ENCODE assay signal across 18 cellular contexts in genomic region chr15:31311735-31312134, GRCh38. TPM values are rescaled to one million over a fixed set of nuclear protein-coding genes. Genes with fewer than 3 reads are reported as not detected.
DNase-seq lines count a peak whose midpoint lies in the region; ATAC-seq lines count a peak whose summit lies in the region.
"Had no signal": no experiment of that assay in that cellular context is flagged by ENCODE, and none has a peak within 500 bp of the region (broad histone marks: within the 10 kb centered on the region; RNA-seq: fewer than 3 reads in every experiment).

No MANE protein-coding gene starts in this region.

- H3K79me1 ChIP-seq in neuronal stem cell (ENCODE audit: low read depth, low read length), result no peaks in the 10 kb centered on the region

- no peak overlapping the region for H3K9ac ChIP-seq in neuronal stem cell (ENCODE audit: low read depth, low read length, poor library complexity)

- no peak overlapping the region for H3K27ac Mint-ChIP-seq in activated naive CD4-positive, alpha-beta T cell treated with anti-CD3 and anti-CD28 coated beads for 36 hours
- no peak overlapping the region for H3K27ac Mint-ChIP-seq in activated naive CD4-positive, alpha-beta T cell treated with anti-CD3 and anti-CD28 coated beads, Interleukin-2, amount 10 ng/mL, durations not matched to agents 7 days and 5 days
- no peak overlapping the region for H3K27ac Mint-ChIP-seq in effector memory CD8-positive, alpha-beta T cell

- no peak overlapping the region for H4K8ac ChIP-seq in neuronal stem cell (ENCODE audit: low read depth, low read length)

- no peak overlapping the region for H3K4me2 ChIP-seq in neuronal stem cell (ENCODE audit: insufficient read depth, low read length, poor library complexity, severe bottlenecking)

- peak overlapping the region; percentile 62 for H3K18ac ChIP-seq in neuronal stem cell (ENCODE audit: low read length)

- no peak overlapping the region for H3K4me3 Mint-ChIP-seq in activated naive CD4-positive, alpha-beta T cell treated with anti-CD3 and anti-CD28 coated beads for 36 hours
- H3K4me3 Mint-ChIP-seq in activated naive CD4-positive, alpha-beta T cell treated with anti-CD3 and anti-CD28 coated beads, Interleukin-2, amount 10 ng/mL, durations not matched to agents 7 days and 5 days, result no peak overlapping the region
- no peak overlapping the region for H3K4me3 Mint-ChIP-seq in effector memory CD8-positive, alpha-beta T cell

- CTCF ChIA-PET in activated naive CD4-positive, alpha-beta T cell treated with anti-CD3 and anti-CD28 coated beads for 36 hours (lab: Charles Lee), result interaction anchor here (1.5 kb wide), 1 partner anchor 123 kb away, joined by 3 read pairs; no protein-coding TSS in a partner anchor
- CTCF ChIA-PET in activated naive CD4-positive, alpha-beta T cell treated with anti-CD3 and anti-CD28 coated beads, Interleukin-2, amount 10 ng/mL, durations not matched to agents 7 days and 5 days (lab: Charles Lee), result interaction anchor here (1.0 kb wide), 1 partner anchor 8 kb away, joined by 4 read pairs; no protein-coding TSS in a partner anchor

- peaks cover 25% of the 10 kb centered on the region for H3K4me1 Mint-ChIP-seq in activated naive CD4-positive, alpha-beta T cell treated with anti-CD3 and anti-CD28 coated beads for 36 hours (ENCODE audit: low read depth)
- peaks cover 38% of the 10 kb centered on the region for H3K4me1 Mint-ChIP-seq in activated naive CD4-positive, alpha-beta T cell treated with anti-CD3 and anti-CD28 coated beads, Interleukin-2, amount 10 ng/mL, durations not matched to agents 7 days and 5 days
- peaks cover 5 to 8% of the 10 kb centered on the region in 2 donors for H3K4me1 Mint-ChIP-seq in effector memory CD8-positive, alpha-beta T cell (ENCODE audit: low read depth in 2 of 2)

- no peaks in the 10 kb centered on the region for H3K9me3 Mint-ChIP-seq in activated naive CD4-positive, alpha-beta T cell treated with anti-CD3 and anti-CD28 coated beads for 36 hours
- peaks cover 11% of the 10 kb centered on the region for H3K9me3 Mint-ChIP-seq in activated naive CD4-positive, alpha-beta T cell treated with anti-CD3 and anti-CD28 coated beads, Interleukin-2, amount 10 ng/mL, durations not matched to agents 7 days and 5 days
- no peaks in the 10 kb centered on the region for H3K9me3 Mint-ChIP-seq in effector memory CD8-positive, alpha-beta T cell

- no peaks in the 10 kb centered on the region for H3K27me3 Mint-ChIP-seq in activated naive CD4-positive, alpha-beta T cell treated with anti-CD3 and anti-CD28 coated beads for 36 hours (ENCODE audit: low read depth)
- peaks cover 55% of the 10 kb centered on the region for H3K27me3 Mint-ChIP-seq in activated naive CD4-positive, alpha-beta T cell treated with anti-CD3 and anti-CD28 coated beads, Interleukin-2, amount 10 ng/mL, durations not matched to agents 7 days and 5 days
- H3K27me3 Mint-ChIP-seq in effector memory CD8-positive, alpha-beta T cell, result peaks cover 10 to 33% of the 10 kb centered on the region in 2 donors

- no peak overlapping the region for H2AFZ ChIP-seq in neuronal stem cell (ENCODE audit: low read length)

- WGBS in neuronal stem cell (ENCODE audit: extremely low coverage in 2 of 2, insufficient read length in 2 of 2, insufficient replicate concordance in 1 of 2), 2 donors, result no CpG with 5 or more reads among the region's 7 CpGs

- no peak overlapping the region for H3K4ac ChIP-seq in neuronal stem cell (ENCODE audit: low read length)

- no peak overlapping the region for H3K4me3 ChIP-seq in neuronal stem cell (ENCODE audit: low read length in 2 of 2)

- H3K4me1 ChIP-seq in neuronal stem cell (ENCODE audit: control insufficient read depth in 2 of 2, insufficient read depth in 1 of 2, low read depth in 1 of 2, low read length in 2 of 2), result peaks cover 18 to 26% of the 10 kb centered on the region in 2 donors

- peak overlapping the region; percentile 70 for H2BK15ac ChIP-seq in neuronal stem cell (ENCODE audit: low read length)

- H3K27ac ChIP-seq in neuronal stem cell (replicated peaks; ENCODE audit: low read length), result no peak overlapping the region
- H3K27ac ChIP-seq: C4-2B had no signal

- no peak for ATAC-seq in HG03571 (IDR thresholded peaks at IDR 0.05; ENCODE audit: unreplicated experiment)
- ATAC-seq in effector memory CD8-positive, alpha-beta T cell (replicated peaks), result no peak

- intact Hi-C loops in activated naive CD4-positive, alpha-beta T cell treated with anti-CD3 and anti-CD28 coated beads for 36 hours (cut with micrococcal nuclease), result no loop called here

- no peak overlapping the region for H2BK12ac ChIP-seq in neuronal stem cell (ENCODE audit: low read length)

- peak overlapping the region; percentile 14 for H3K14ac ChIP-seq in neuronal stem cell (ENCODE audit: low read length)

- no peak overlapping the region for H3K23ac ChIP-seq in neuronal stem cell (ENCODE audit: low read depth, low read length, poor library complexity)

- H3K27me3 ChIP-seq in neuronal stem cell (ENCODE audit: control insufficient read depth in 3 of 3, insufficient read depth in 3 of 3, low read depth in 1 of 3, low read length in 3 of 3), result peaks cover 0 to 6% (median 0%) of the 10 kb centered on the region in 3 experiments

- peak; percentile 3 for DNase-seq in activated naive CD4-positive, alpha-beta T cell treated with anti-CD3 and anti-CD28 coated beads for 36 hours
- no peak for DNase-seq in activated naive CD4-positive, alpha-beta T cell treated with anti-CD3 and anti-CD28 coated beads, Interleukin-2, amount 10 ng/mL, durations not matched to agents 7 days and 5 days
- DNase-seq in ecto neural progenitor cell (ENCODE audit: low spot score), result peak; percentile 39
- DNase-seq in neuronal stem cell (ENCODE audit: low spot score), result no peak
- DNase-seq in RPMI8226, result no peak
- no peak for DNase-seq in effector memory CD8-positive, alpha-beta T cell
- DNase-seq: AML-193; DMS79; GOT3; KG1; NCI-H1105 treated with DMSO at 0.1 percent for 48 hours; NCI-H1694 treated with DMSO at 0.1 percent for 48 hours; NCI-H510A; NCI-H748 treated with DMSO at 0.1 percent for 48 hours; NK-92 treated with Interleukin-12 subunit alpha and Interleukin-12 subunit beta, amount 100 ng/mL, for 24 hours; SIG-M5 had no signal

- peak overlapping the region; percentile 80 for H2AK5ac ChIP-seq in neuronal stem cell (ENCODE audit: low read depth, low read length)

- H2BK120ac ChIP-seq in neuronal stem cell (ENCODE audit: low read depth, low read length), result no peak overlapping the region

- H2BK5ac ChIP-seq in neuronal stem cell (ENCODE audit: low read length), result no peak overlapping the region

- no peak overlapping the region for H4K91ac ChIP-seq in neuronal stem cell (ENCODE audit: low read depth, low read length, poor library complexity)

- no peaks in the 10 kb centered on the region for H3K36me3 ChIP-seq in neuronal stem cell (replicated peaks in 1 of 2; ENCODE audit: control insufficient read depth in 2 of 2, insufficient read depth in 2 of 2, low read length in 2 of 2)

- H3K36me3 Mint-ChIP-seq in activated naive CD4-positive, alpha-beta T cell treated with anti-CD3 and anti-CD28 coated beads for 36 hours (ENCODE audit: low read depth), result no peaks in the 10 kb centered on the region
- peaks cover 8% of the 10 kb centered on the region for H3K36me3 Mint-ChIP-seq in activated naive CD4-positive, alpha-beta T cell treated with anti-CD3 and anti-CD28 coated beads, Interleukin-2, amount 10 ng/mL, durations not matched to agents 7 days and 5 days
- peaks cover 3% of the 10 kb centered on the region for H3K36me3 Mint-ChIP-seq in effector memory CD8-positive, alpha-beta T cell (ENCODE audit: insufficient read depth)

- peaks cover 0 to 2% of the 10 kb centered on the region in 2 donors for H3K9me3 ChIP-seq in neuronal stem cell (replicated peaks in 1 of 2; ENCODE audit: control insufficient read depth in 2 of 2, insufficient read depth in 1 of 2, low read depth in 1 of 2, low read length in 2 of 2)

RNA-seq across cellular contexts. Expression of gene KLF13, which starts 14.9 kb away (rescaled TPM):
- 100 to 1,000 TPM; 115 to 121 TPM for total RNA-seq in activated naive CD4-positive, alpha-beta T cell treated with anti-CD3 and anti-CD28 coated beads for 36 hours
- 42.9 TPM for polyA plus RNA-seq in neuronal stem cell (2013, experiment 1 of 2)
- 42.1 TPM for polyA plus RNA-seq in neuronal stem cell (2013, experiment 2 of 2)

Comparison
In these comparisons a context has a peak if more than half of its experiments do, and no peak if none do; other contexts are left out.
1. DNase-seq: peak in activated naive CD4-positive, alpha-beta T cell treated with anti-CD3 and anti-CD28 coated beads for 36 hours (single experiment) and ecto neural progenitor cell (single experiment); none in activated naive CD4-positive, alpha-beta T cell treated with anti-CD3 and anti-CD28 coated beads, Interleukin-2, amount 10 ng/mL, durations not matched to agents 7 days and 5 days (single experiment), neuronal stem cell (single experiment), RPMI8226 (single experiment) and effector memory CD8-positive, alpha-beta T cell (0 of 3).